In genomic region chr5:175747539-175748060, GRCh38 we compare ENCODE assay signal across 26 cellular contexts.
"Had no signal": no experiment of that assay in that cellular context is flagged by ENCODE, and none has a peak within 500 bp of the region (broad histone marks: within the 10 kb centered on the region; RNA-seq: fewer than 3 reads in every experiment).

No MANE protein-coding gene starts in this region.

- H3K36me3 Mint-ChIP-seq: activated CD4-positive, alpha-beta memory T cell treated with anti-CD3 and anti-CD28 coated beads for 36 hours; naive B cell; stimulated activated naive B cell treated with anti-CD40 and anti-IgM and Interleukin-4, amounts not matched to agents 10 μg/mL and 1 μg/mL and 100 μg/mL, for 72 hours had no signal

- H3K9me3 ChIP-seq: esophagus squamous epithelium, psoas muscle, sigmoid colon, thyroid gland, upper lobe of right lung had no signal

- H3K27ac Mint-ChIP-seq: activated CD4-positive, alpha-beta memory T cell treated with anti-CD3 and anti-CD28 coated beads for 36 hours; activated naive CD8-positive, alpha-beta T cell; activated T-cell treated with anti-CD3 and anti-CD28 coated beads, Interleukin-2, amount 50 U/mL, for 72 hours; naive B cell; nephron progenitor cell; stimulated activated naive B cell treated with anti-CD40 and anti-IgM and Interleukin-4, amounts not matched to agents 10 μg/mL and 1 μg/mL and 100 μg/mL, for 72 hours; T-helper 1 cell treated with Interleukin-12 subunit alpha and Interleukin-12 subunit beta and Interleukin-4 antibody, amounts not matched to agents 30 μg/mL and 1 μg/mL, for 36 hours had no signal

- H3K4me3 ChIP-seq: esophagus squamous epithelium, psoas muscle, sigmoid colon, stomach, thyroid gland, upper lobe of right lung had no signal

- H3K9me3 Mint-ChIP-seq: activated CD4-positive, alpha-beta memory T cell treated with anti-CD3 and anti-CD28 coated beads for 36 hours; activated T-cell treated with anti-CD3 and anti-CD28 coated beads, Interleukin-2, amount 50 U/mL, for 72 hours; central memory CD8-positive, alpha-beta T cell; nephron progenitor cell; T-helper 1 cell treated with Interleukin-12 subunit alpha and Interleukin-12 subunit beta and Interleukin-4 antibody, amounts not matched to agents 30 μg/mL and 1 μg/mL, for 36 hours had no signal

- H3K4me1 Mint-ChIP-seq: central memory CD8-positive, alpha-beta T cell; naive B cell; stimulated activated naive B cell treated with anti-CD40 and anti-IgM and Interleukin-4, amounts not matched to agents 10 μg/mL and 1 μg/mL and 100 μg/mL, for 72 hours had no signal

- ATAC-seq: activated CD4-positive, CD25-positive, alpha-beta regulatory T cell treated with anti-CD3 and anti-CD28 coated beads, Interleukin-2, amount 50 U/mL, for 24 hours; activated T-cell treated with anti-CD3 and anti-CD28 coated beads, Interleukin-2, amount 50 U/mL, for 72 hours; left ventricle myocardium superior; psoas muscle had no signal

- H3K27ac ChIP-seq: epithelial cell of prostate, esophagus squamous epithelium, parathyroid adenoma, psoas muscle, sigmoid colon, stomach, thyroid gland, upper lobe of right lung, WERI-Rb-1 had no signal

- H3K4me1 ChIP-seq: parathyroid adenoma, psoas muscle, sigmoid colon, stomach, thyroid gland, upper lobe of right lung had no signal

- H3K36me3 ChIP-seq: esophagus squamous epithelium, sigmoid colon, stomach, thyroid gland, upper lobe of right lung, WERI-Rb-1 had no signal

- H3K27me3 ChIP-seq: thyroid gland had no signal

- DNase-seq: activated CD4-positive, alpha-beta memory T cell treated with anti-CD3 and anti-CD28 coated beads for 36 hours; activated CD4-positive, alpha-beta T cell treated with anti-CD3 and anti-CD28 coated beads for 48 hours; activated effector memory CD4-positive, alpha-beta T cell treated with Interleukin-2 at 50 U/mL for 16 hours; activated naive CD4-positive, alpha-beta T cell treated with Interleukin-2 at 50 U/mL for 16 hours; activated T-cell treated with anti-CD3 and anti-CD28 coated beads for 4 hours; activated T-cell treated with anti-CD3 and anti-CD28 coated beads, Interleukin-2, amount 50 U/mL, for 72 hours; effector CD8-positive, alpha-beta T cell; esophagus squamous epithelium; left ventricle myocardium superior; naive B cell; nephron progenitor cell; psoas muscle; sigmoid colon; stimulated activated CD4-positive, alpha-beta T cell treated with anti-CD3 and anti-CD28 coated beads, Interleukin-1b, Interleukin-23, amount 100 ng/mL, for 48 hours; stimulated activated naive B cell treated with anti-CD40 and anti-IgM and Interleukin-4, amounts not matched to agents 10 μg/mL and 1 μg/mL and 100 μg/mL, for 72 hours; stomach; T-helper 9 cell; thyroid gland; upper lobe of right lung had no signal

- H3K4me3 Mint-ChIP-seq: activated CD4-positive, alpha-beta memory T cell treated with anti-CD3 and anti-CD28 coated beads for 36 hours; activated naive CD8-positive, alpha-beta T cell; activated T-cell treated with anti-CD3 and anti-CD28 coated beads, Interleukin-2, amount 50 U/mL, for 72 hours; central memory CD8-positive, alpha-beta T cell; naive B cell; nephron progenitor cell; stimulated activated naive B cell treated with anti-CD40 and anti-IgM and Interleukin-4, amounts not matched to agents 10 μg/mL and 1 μg/mL and 100 μg/mL, for 72 hours; T-helper 1 cell treated with Interleukin-12 subunit alpha and Interleukin-12 subunit beta and Interleukin-4 antibody, amounts not matched to agents 30 μg/mL and 1 μg/mL, for 36 hours had no signal
